Comparison of ENCODE assay signal across 8 cellular contexts in the genomic region with DNA sequence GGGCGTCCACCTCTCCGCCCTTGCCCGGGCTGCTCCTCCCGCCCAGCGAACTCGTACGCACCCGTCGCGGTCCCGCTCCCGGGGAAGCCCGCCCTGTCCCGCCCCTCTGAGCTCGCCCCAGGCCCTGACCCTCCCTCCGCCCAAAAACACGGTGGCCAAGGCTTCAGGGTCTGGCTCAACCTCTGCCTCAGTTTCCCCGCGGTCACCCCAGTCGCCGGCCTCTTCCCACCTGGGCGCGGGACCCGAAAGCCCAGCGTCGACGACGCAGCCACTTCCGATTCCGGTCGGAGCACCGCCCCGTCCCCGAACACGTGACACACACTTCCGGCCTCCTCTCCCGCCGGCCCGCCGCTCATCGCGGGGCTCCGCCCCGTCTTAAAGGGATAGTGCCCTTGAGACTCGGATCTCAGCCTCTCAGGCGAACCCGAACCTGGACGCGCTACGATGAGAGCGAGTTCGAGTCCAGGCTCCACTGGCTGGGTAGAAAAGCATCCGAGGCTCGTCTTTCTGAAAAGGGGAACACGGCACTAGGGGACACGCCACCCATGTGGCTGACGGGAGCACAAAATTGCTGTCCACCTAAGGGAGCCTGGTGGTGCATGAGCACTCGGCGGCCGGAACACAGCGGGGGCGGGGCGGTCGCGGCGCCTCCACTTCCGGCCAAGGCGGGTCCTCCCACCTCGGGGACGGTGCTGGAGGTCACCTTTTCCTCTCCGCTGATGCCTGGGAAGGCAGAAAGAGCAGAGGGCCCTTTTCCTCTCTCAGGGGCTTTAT. TPM values are rescaled to one million over a fixed set of nuclear protein-coding genes. Genes with fewer than 3 reads are reported as not detected.
DNase-seq lines count a peak whose midpoint lies in the region; ATAC-seq and TF ChIP-seq lines count a peak whose summit lies in the region.

A gene (minus strand): TSS at position 282 of the 774 bp plus-strand sequence. CDS start 312 bp downstream, outside the sequence.

- peaks cover 18% of the 10 kb centered on the region for H3K4me1 Mint-ChIP-seq in activated B cell treated with CpG ODN at 0.5 μM for 24 hours

- H3K27me3 ChIP-seq in spleen (replicated peaks in 1 of 7): peaks cover 0 to under 1% (median 0%) of the 10 kb centered on the region in 7 donors

- no peaks in the 10 kb centered on the region for H3K9me3 ChIP-seq in spleen

- intact Hi-C loops in activated B cell treated with CpG ODN at 0.5 μM for 24 hours (cut with micrococcal nuclease) (loop anchor here (1.0 to 2.0 kb wide), 4 partner anchors 11 to 96 kb away; a partner anchor contains a TSS), spleen (cut with DNase I; ENCODE audit: low total_unique reads) (no loop called here)

- WGBS in spleen, 5 donors: 0 to 1% (median 0%) methylated on average over 34 to 71 of the region's 71 CpGs

- ATAC-seq in GM18907 (IDR thresholded peaks at IDR 0.05; ENCODE audit: unreplicated experiment) (peak; percentile 81), HG03159 (IDR thresholded peaks at IDR 0.05; ENCODE audit: unreplicated experiment) (peak; percentile 84), activated B cell treated with CpG ODN at 0.5 μM for 24 hours (ENCODE audit: low read depth) (peak; percentile 93)

- H3K36me3 Mint-ChIP-seq in activated B cell treated with CpG ODN at 0.5 μM for 24 hours (ENCODE audit: low read depth): peaks cover 17% of the 10 kb centered on the region

- DNase-seq in AG04449 (ENCODE audit: low read depth, low spot score): peak; percentile 49
- DNase-seq in NCI-H345 treated with DMSO at 0.1 percent for 48 hours (lab: John Stamatoyannopoulos, UW; ENCODE audit: unreplicated experiment): peak; percentile 90
- peak; percentile 89 for DNase-seq in activated B cell treated with CpG ODN at 0.5 μM for 24 hours
- peak; percentile 94 to 95 for DNase-seq in cardiac fibroblast (ENCODE audit: low read depth in 2 of 2)
- peak; percentile 94 for DNase-seq in iris pigment epithelial cell (ENCODE audit: low read depth)
- DNase-seq in spleen: peak; percentile 99

- H3K36me3 ChIP-seq in spleen: peaks cover 0 to 38% (median 23%) of the 10 kb centered on the region in 6 donors

- CTCF ChIA-PET in AG04449 (lab: Yijun Ruan, JAX) (interaction anchor here (2.9 kb wide), 1 partner anchor 13 kb away, joined by 16 read pairs; no protein-coding TSS in a partner anchor), activated B cell treated with CpG ODN at 0.5 μM for 24 hours (lab: Charles Lee) (no interaction called here)

- no peaks in the 10 kb centered on the region for H3K9me3 Mint-ChIP-seq in activated B cell treated with CpG ODN at 0.5 μM for 24 hours

- peak within 1 kb of the TSS; percentile 95 for H3K27ac Mint-ChIP-seq in activated B cell treated with CpG ODN at 0.5 μM for 24 hours

- TF ChIP-seq CTCF in AG04449 (IDR thresholded peaks at IDR 0.05; ENCODE audit: insufficient read depth, low read length, missing control alignments) (no peak), activated B cell treated with CpG ODN at 0.5 μM for 24 hours (IDR thresholded peaks at IDR 0.05) (no peak), cardiac fibroblast (IDR thresholded peaks at IDR 0.05; ENCODE audit: low read depth, low read length) (no peak), spleen (IDR thresholded peaks at IDR 0.05 in 8 of 11, conservative IDR thresholded peaks at IDR 0.05 in 3 of 11) (peak in 1 of 11 experiments; percentile 15)

- peak within 1 kb of the TSS; percentile 98 for H3K4me3 Mint-ChIP-seq in activated B cell treated with CpG ODN at 0.5 μM for 24 hours

- peak within 1 kb of the TSS; percentile 75 to 94 (median 85) for H3K27ac ChIP-seq in spleen

- H3K4me1 ChIP-seq in spleen: peaks cover 11 to 63% (median 33%) of the 10 kb centered on the region in 6 donors

- H3K27me3 Mint-ChIP-seq in activated B cell treated with CpG ODN at 0.5 μM for 24 hours: no peaks in the 10 kb centered on the region

- POLR2A ChIA-PET in AG04449 (lab: Yijun Ruan, JAX) (no interaction called here), activated B cell treated with CpG ODN at 0.5 μM for 24 hours (lab: Charles Lee) (interaction anchor here (0.6 to 1.4 kb wide), 3 partner anchors 56 to 613 kb away, joined by 4 to 9 read pairs (median 4); a partner anchor contains a TSS)

- peak in 2 of 3 donors; percentile 37 to 61 for TF ChIP-seq POLR2A in spleen (IDR thresholded peaks at IDR 0.05)

- H3K4me3 ChIP-seq in AG04449 (ENCODE audit: low read depth, low read length) (peak within 1 kb of the TSS; percentile 83), cardiac fibroblast (replicated peaks in 1 of 2; ENCODE audit: low read depth in 2 of 2, low read length in 2 of 2) (peak within 1 kb of the TSS; percentile 85 to 95), spleen (peak within 1 kb of the TSS; percentile 94 to 99 (median 97))

RNA-seq across cellular contexts. Expression of the gene that starts here (rescaled TPM):
- total RNA-seq in activated B cell treated with CpG ODN at 0.5 μM for 24 hours (42.8 and 55.7 TPM in 2 replicates), spleen (10 to 100 TPM; 31.3 to 52.8 (median 40.3) TPM)
- polyA plus RNA-seq in spleen: 10 to 100 TPM; 24.7 to 56.6 (median 38.8) TPM

Comparison
In these comparisons a context has a peak if more than half of its experiments do, and no peak if none do; other contexts are left out.
1. Peak in every context shown above with its lines: DNase-seq, ATAC-seq, H3K4me3 ChIP-seq and H3K27ac ChIP-seq.
2. DNase-seq: peak in every context shown above with its lines; median percentile 99 in spleen; 94 in cardiac fibroblast; 94 in iris pigment epithelial cell; 90 in NCI-H345 treated with DMSO at 0.1 percent for 48 hours; 89 in activated B cell treated with CpG ODN at 0.5 μM for 24 hours; 49 in AG04449.